8 cellular contexts compared by ENCODE assay signal in genomic region chr22:40179535-40179934, GRCh38. TPM values are rescaled to one million over a fixed set of nuclear protein-coding genes. Genes with fewer than 3 reads are reported as not detected.
A peak's percentile ranks its signal among the peaks of the same experiment; 100 is the strongest.
DNase-seq lines count a peak whose midpoint lies in the region; ATAC-seq and TF ChIP-seq lines count a peak whose summit lies in the region.

No MANE protein-coding gene starts in this region.

- H3K27me3 Mint-ChIP-seq in activated B cell treated with CpG ODN at 0.5 μM for 24 hours = no peaks in the 10 kb centered on the region

- ATAC-seq in activated B cell treated with CpG ODN at 0.5 μM for 24 hours (ENCODE audit: low read depth) (no peak), right cardiac atrium (no peak), HG02798 (IDR thresholded peaks at IDR 0.05; ENCODE audit: poor library complexity, unreplicated experiment) (no peak)

- H3K4me1 ChIP-seq in HAP-1 (peaks cover 47% of the 10 kb centered on the region), right cardiac atrium (ENCODE audit: control insufficient read depth, insufficient read depth, low read length) (peaks cover 15% of the 10 kb centered on the region)

- no peaks in the 10 kb centered on the region for H3K27me3 ChIP-seq in HAP-1 (ENCODE audit: low read depth)
- no peaks in the 10 kb centered on the region for H3K27me3 ChIP-seq in right cardiac atrium (ENCODE audit: control insufficient read depth, insufficient read depth)

- in situ Hi-C loops in HAP-1 (cut with MboI; ENCODE audit: low sequenced_read_pairs) = no loop called here

- H3K4me1 Mint-ChIP-seq in activated B cell treated with CpG ODN at 0.5 μM for 24 hours = peaks cover 73% of the 10 kb centered on the region

- H3K4me3 Mint-ChIP-seq in activated B cell treated with CpG ODN at 0.5 μM for 24 hours = peak overlapping the region; percentile 87

- intact Hi-C loops in activated B cell treated with CpG ODN at 0.5 μM for 24 hours (cut with micrococcal nuclease) (loop anchor here (2.0 to 5.0 kb wide), 3 partner anchors 23 to 98 kb away; no protein-coding TSS in a partner anchor), right cardiac atrium (cut with DNase I) (loop anchor here in 2 of 4 donors (10.0 kb wide), 3 partner anchors 95 to 645 kb away; partner anchors contain the start of genes ADSL (in 1 of the 2) and RPS19BP1 (in 1 of the 2))

- H3K9me3 Mint-ChIP-seq in activated B cell treated with CpG ODN at 0.5 μM for 24 hours = no peaks in the 10 kb centered on the region

- H3K27ac Mint-ChIP-seq in activated B cell treated with CpG ODN at 0.5 μM for 24 hours = peak overlapping the region; percentile 87

- H3K4me3 ChIP-seq in HAP-1 (peak overlapping the region; percentile 52), right cardiac atrium (ENCODE audit: low read length) (peak overlapping the region; percentile 100), skin epidermis (peak overlapping the region; percentile 48 to 63 (median 52))

- WGBS in right cardiac atrium = 28% methylated on average over 2 of the region's 2 CpGs

- H3K27ac ChIP-seq in right cardiac atrium (ENCODE audit: low read length) (no peak overlapping the region), skin epidermis (peak overlapping the region in 17 of 21 experiments; percentile 68 to 97 (median 83))

- CTCF ChIA-PET in activated B cell treated with CpG ODN at 0.5 μM for 24 hours (lab: Charles Lee) = no interaction called here

- peaks cover 21% of the 10 kb centered on the region for H3K36me3 Mint-ChIP-seq in activated B cell treated with CpG ODN at 0.5 μM for 24 hours (ENCODE audit: low read depth)

- H3K9me3 ChIP-seq in HAP-1 (no peaks in the 10 kb centered on the region), right cardiac atrium (ENCODE audit: control insufficient read depth, low read length) (no peaks in the 10 kb centered on the region)

- peak in 1 of 2 experiments; percentile 64 for DNase-seq in HAP-1 (ENCODE audit: low spot score in 2 of 2)
- DNase-seq in activated B cell treated with CpG ODN at 0.5 μM for 24 hours = no peak
- DNase-seq in right cardiac atrium = no peak
- DNase-seq in NCI-H1105 (lab: John Stamatoyannopoulos, UW) = no peak
- DNase-seq in ecto neural progenitor cell (ENCODE audit: low spot score) = no peak
- DNase-seq in activated CD4-positive, alpha-beta T cell treated with anti-CD3 and anti-CD28 coated beads for 1 hour = no peak

- POLR2A ChIA-PET in activated B cell treated with CpG ODN at 0.5 μM for 24 hours (lab: Charles Lee) = interaction anchor here (0.5 to 5.3 kb wide), 11 partner anchors 8 to 764 kb away, joined by 3 to 114 read pairs (median 5); partner anchors contain the start of gene ADSL

- TF ChIP-seq CTCF in activated B cell treated with CpG ODN at 0.5 μM for 24 hours (IDR thresholded peaks at IDR 0.05) = no peak

- no peaks in the 10 kb centered on the region for H3K36me3 ChIP-seq in HAP-1 (replicated peaks)

RNA-seq across cellular contexts. Expression of gene TNRC6B, which starts 1.8 kb away (rescaled TPM):
- total RNA-seq in activated B cell treated with CpG ODN at 0.5 μM for 24 hours = 84.6 and 95.2 TPM in 2 replicates
- 10 to 100 TPM; 38.1 to 50.6 (median 39.8) TPM for total RNA-seq in right cardiac atrium
- 14.4 TPM for polyA plus RNA-seq in right cardiac atrium
